Comparison of ENCODE assay signal across 14 cellular contexts in the genomic region with DNA sequence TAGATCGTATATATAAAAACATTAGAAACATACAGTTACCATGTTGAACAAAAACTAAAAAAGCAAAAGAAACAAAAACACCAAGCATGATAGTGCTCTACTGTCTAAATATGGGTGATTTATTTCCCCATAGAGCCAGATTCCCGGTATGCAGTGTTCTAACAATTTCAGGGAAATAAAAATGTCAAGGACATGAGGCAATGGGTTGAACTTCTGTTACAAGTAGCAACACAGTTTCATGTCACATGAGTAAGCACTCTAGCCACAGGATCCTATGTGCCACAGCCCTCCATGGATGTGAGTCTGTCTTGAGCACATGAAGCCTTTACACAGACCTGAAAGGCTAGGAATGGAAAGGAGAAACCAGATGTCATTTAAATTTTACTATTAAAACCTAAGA.
DNase-seq lines count a peak whose midpoint lies in the region; ATAC-seq lines count a peak whose summit lies in the region.
"Had no signal": no experiment of that assay in that cellular context is flagged by ENCODE, and none has a peak within 500 bp of the region (broad histone marks: within the 10 kb centered on the region; RNA-seq: fewer than 3 reads in every experiment).

No MANE protein-coding gene starts in this region.

- H2BK12ac ChIP-seq in trophoblast cell (ENCODE audit: low read length) = peak overlapping the region; percentile 13

- no peak overlapping the region for H2AFZ ChIP-seq in trophoblast cell (ENCODE audit: insufficient read depth, low read length, poor library complexity)

- H2AK5ac ChIP-seq in trophoblast cell (ENCODE audit: low read length) = peak overlapping the region; percentile 47

- no peaks in the 10 kb centered on the region for H3K36me3 ChIP-seq in trophoblast cell (ENCODE audit: control insufficient read depth in 1 of 2, insufficient read depth in 2 of 2, low read length in 2 of 2)
- H3K36me3 ChIP-seq: colonic mucosa had no signal

- no peak overlapping the region for H2BK5ac ChIP-seq in trophoblast cell (ENCODE audit: low read depth, low read length, poor library complexity)

- H4K12ac ChIP-seq in trophoblast cell (ENCODE audit: low read depth, low read length) = no peak overlapping the region

- no peak overlapping the region for H4K8ac ChIP-seq in trophoblast cell (ENCODE audit: low read depth, low read length)

- peaks cover 2% of the 10 kb centered on the region for H3K79me1 ChIP-seq in trophoblast cell (ENCODE audit: low read length)

- H4K91ac ChIP-seq in trophoblast cell (ENCODE audit: low read depth, low read length) = peak overlapping the region; percentile 18

- H3K4me1 ChIP-seq in trophoblast cell (ENCODE audit: control insufficient read depth in 1 of 2, insufficient read depth in 2 of 2, low read length in 2 of 2) = peaks cover 4 to 6% of the 10 kb centered on the region in 2 experiments
- H3K4me1 ChIP-seq: colonic mucosa had no signal

- H3K27me3 ChIP-seq in trophoblast cell (ENCODE audit: insufficient read depth, low read length) = no peaks in the 10 kb centered on the region
- H3K27me3 ChIP-seq: colonic mucosa had no signal

- H3K9ac ChIP-seq in trophoblast cell (ENCODE audit: low read length) = no peak overlapping the region

- no peak overlapping the region for H3K18ac ChIP-seq in trophoblast cell (ENCODE audit: low read length)

- no peak overlapping the region for H2BK120ac ChIP-seq in trophoblast cell (ENCODE audit: insufficient read depth, low read length, poor library complexity)

- DNase-seq in GF-D8 (lab: John Stamatoyannopoulos, UW) (peak; percentile 46), NCI-H1105 treated with DMSO at 0.1 percent for 48 hours (lab: John Stamatoyannopoulos, UW) (peak; percentile 24), fibroblast of gingiva (ENCODE audit: low read depth) (peak; percentile 73), trophoblast cell (no peak), NCI-H2171 (lab: John Stamatoyannopoulos, UW) (no peak), iPS-NIHi11 (ENCODE audit: low spot score) (no peak), SW 1271 (lab: John Stamatoyannopoulos, UW) (no peak)
- DNase-seq: activated CD4-positive, alpha-beta T cell treated with anti-CD3 and anti-CD28 coated beads, Interleukin-2, amount 50 U/mL, for 1 hour; activated naive CD4-positive, alpha-beta T cell treated with anti-CD3 and anti-CD28 coated beads, Interleukin-2, amount 50 U/mL, for 16 hours; colonic mucosa; NCI-H2029; stimulated activated CD4-positive, alpha-beta T cell treated with anti-CD3 and anti-CD28 coated beads, Interleukin-2, amount 100 ng/mL, for 48 hours; stimulated activated naive CD4-positive, alpha-beta T cell treated with Interleukin-2 at 50 U/mL for 16 hours had no signal

- no CpG with 5 or more reads among the region's 2 CpGs for WGBS in trophoblast cell (ENCODE audit: extremely low coverage, insufficient coverage, insufficient read length)

- peak overlapping the region; percentile 57 for H3K27ac ChIP-seq in trophoblast cell (ENCODE audit: low read depth, low read length)
- H3K27ac ChIP-seq: colonic mucosa had no signal

- no peak for ATAC-seq in HG03571 (IDR thresholded peaks at IDR 0.05; ENCODE audit: unreplicated experiment)

- no peaks in the 10 kb centered on the region for H3K79me2 ChIP-seq in trophoblast cell (ENCODE audit: control insufficient read depth, insufficient read depth, low read length, poor library complexity)

- H3K9me3 ChIP-seq in trophoblast cell (ENCODE audit: insufficient read depth, low read depth, low read length) = no peaks in the 10 kb centered on the region
- H3K9me3 ChIP-seq: colonic mucosa had no signal

- H3K4ac ChIP-seq in trophoblast cell (ENCODE audit: low read depth, low read length) = no peak overlapping the region

- H3K14ac ChIP-seq in trophoblast cell (ENCODE audit: low read length) = no peak overlapping the region

- no peak overlapping the region for H3K23ac ChIP-seq in trophoblast cell (ENCODE audit: low read length)

- no peak overlapping the region for H3K4me3 ChIP-seq in trophoblast cell (ENCODE audit: low read depth, low read length)
- H3K4me3 ChIP-seq: colonic mucosa had no signal

- H3K4me2 ChIP-seq in trophoblast cell (ENCODE audit: low read length) = no peak overlapping the region

Comparison
In these comparisons a context has a peak if more than half of its experiments do, and no peak if none do; other contexts are left out.
1. DNase-seq: peak in GF-D8 (single experiment), NCI-H1105 treated with DMSO at 0.1 percent for 48 hours (single experiment) and fibroblast of gingiva (single experiment); none in trophoblast cell (0 of 2), NCI-H2171 (single experiment), iPS-NIHi11 (single experiment) and SW 1271 (0 of 2).